1 cellular context compared by ENCODE assay signal in genomic region chr21:25639922-25640670, GRCh38.
A peak's percentile ranks its signal among the peaks of the same experiment; 100 is the strongest.
TF ChIP-seq lines count a peak whose summit lies in the region.

No MANE protein-coding gene starts in this region.

TF ChIP-seq in GM12878, 131 proteins besides CTCF, POLR2A, EP300 and RAD21:
- 0 out of 2 replicates have a peak, but pooled peaks have one; percentile 11 for TF ChIP-seq SMARCA5 (IDR thresholded peaks at IDR 0.05)
- TF ChIP-seq CHD2 (IDR thresholded peaks at IDR 0.05; ENCODE audit: borderline replicate concordance, low read depth, low read length): no peak
- TF ChIP-seq ZNF622 (IDR thresholded peaks at IDR 0.05): no peak
- TF ChIP-seq E2F4 (IDR thresholded peaks at IDR 0.05; ENCODE audit: low read depth, low read length): no peak
- no peak for TF ChIP-seq SMAD1 (IDR thresholded peaks at IDR 0.05; ENCODE audit: low read depth, partially characterized antibody)
- peak; percentile 9; the same call in 1 of the 2 replicates for TF ChIP-seq YY1 (IDR thresholded peaks at IDR 0.05; ENCODE audit: low read depth, low read length)
- TF ChIP-seq GATAD2B (conservative IDR thresholded peaks at IDR 0.05; ENCODE audit: low read depth): peak; percentile 55; the same call in 1 of the 2 replicates
- no peak for TF ChIP-seq SMC3 (IDR thresholded peaks at IDR 0.05; ENCODE audit: borderline replicate concordance, low read length)
- peak; percentile 68 for TF ChIP-seq NR2F1 (conservative IDR thresholded peaks at IDR 0.05)
- TF ChIP-seq SIN3A (IDR thresholded peaks at IDR 0.05; ENCODE audit: low read depth, low read length): no peak
- no peak for TF ChIP-seq KAT2A (conservative IDR thresholded peaks at IDR 0.05; ENCODE audit: control insufficient read depth, low read depth, low read length)
- no peak for TF ChIP-seq REST (IDR thresholded peaks at IDR 0.05; ENCODE audit: low read depth, low read length)
- 0 out of 2 replicates have a peak, but pooled peaks have one; percentile 13 for TF ChIP-seq MXI1 (IDR thresholded peaks at IDR 0.05; ENCODE audit: low read depth, low read length)
- TF ChIP-seq SPI1 (IDR thresholded peaks at IDR 0.05; ENCODE audit: borderline replicate concordance, insufficient read depth, low read depth, low read length): no peak
- no peak for TF ChIP-seq EZH2 (IDR thresholded peaks at IDR 0.05; ENCODE audit: borderline replicate concordance, control insufficient read depth, low read depth, low read length)
- 0 out of 2 replicates have a peak, but pooled peaks have one; percentile 58 for TF ChIP-seq RB1 (IDR thresholded peaks at IDR 0.05; ENCODE audit: borderline replicate concordance)
- TF ChIP-seq HDAC2 (IDR thresholded peaks at IDR 0.05): no peak
- TF ChIP-seq PKNOX1 (IDR thresholded peaks at IDR 0.05): no peak
- no peak for TF ChIP-seq TCF7 (IDR thresholded peaks at IDR 0.05; ENCODE audit: borderline replicate concordance)
- 0 out of 2 replicates have a peak, but pooled peaks have one; percentile 45 for TF ChIP-seq TARDBP (IDR thresholded peaks at IDR 0.05; ENCODE audit: borderline replicate concordance)
- 0 out of 2 replicates have a peak, but pooled peaks have one; percentile 7 for TF ChIP-seq IKZF1 (conservative IDR thresholded peaks at IDR 0.05)
- no peak for TF ChIP-seq RFX5 (IDR thresholded peaks at IDR 0.05; ENCODE audit: low read depth, low read length)
- TF ChIP-seq POLR2AphosphoS2 (IDR thresholded peaks at IDR 0.05; ENCODE audit: low read depth, low read length): no peak
- TF ChIP-seq MEF2B (IDR thresholded peaks at IDR 0.05; ENCODE audit: partially characterized antibody, poor library complexity, severe bottlenecking): peak; percentile 32
- TF ChIP-seq CREM (IDR thresholded peaks at IDR 0.05; ENCODE audit: low read depth): peak; percentile 30; the same call in 1 of the 2 replicates
- no peak for TF ChIP-seq SREBF2 (IDR thresholded peaks at IDR 0.05; ENCODE audit: low read length)
- 0 out of 4 replicates have a peak, but pooled peaks of 1 of the 2 experiments have one; percentile 12 for TF ChIP-seq BHLHE40 (IDR thresholded peaks at IDR 0.05; ENCODE audit: borderline replicate concordance in 1 of 2, low read depth in 2 of 2, low read length in 1 of 2)
TF ChIP-seq in GM12878: peak in this region for 11.
